21 cellular contexts compared by ENCODE assay signal in the genomic region with DNA sequence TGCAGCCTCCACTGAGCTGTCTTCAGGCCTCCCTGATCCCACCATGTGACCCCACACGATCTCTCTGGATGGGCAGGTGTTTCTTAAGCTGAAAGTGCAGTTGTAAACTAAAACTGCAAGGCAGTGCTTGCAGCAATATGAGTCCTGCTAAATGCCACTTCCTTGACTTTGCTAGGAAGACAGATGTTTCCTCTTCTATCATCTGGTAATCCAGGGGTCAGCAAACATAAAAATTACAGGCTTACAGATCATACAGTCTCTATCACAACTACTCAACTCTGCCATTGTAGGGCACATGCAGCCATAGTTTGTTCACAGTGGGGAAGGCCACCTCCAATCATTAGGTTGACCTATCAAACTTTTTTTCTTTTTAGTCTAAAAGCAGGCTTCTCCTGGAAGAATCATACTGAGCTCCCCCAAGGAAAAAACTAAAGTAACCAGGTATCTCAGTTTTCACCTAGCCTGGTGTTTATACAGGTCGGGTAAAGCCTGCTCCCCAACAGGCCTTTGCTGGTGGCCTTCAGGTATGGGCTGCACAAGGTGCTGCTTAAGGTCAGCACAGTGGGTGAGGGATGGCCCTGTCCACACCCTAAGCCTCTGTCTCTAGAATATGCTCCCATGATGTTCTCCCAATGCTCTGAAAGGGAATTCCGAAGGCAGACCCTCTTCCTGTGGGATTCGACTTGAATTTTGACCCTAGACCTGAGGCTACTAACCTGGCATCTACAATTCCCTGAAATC. TPM values are rescaled to one million over a fixed set of nuclear protein-coding genes. Genes with fewer than 3 reads are reported as not detected.
"Had no signal": no experiment of that assay in that cellular context is flagged by ENCODE, and none has a peak within 500 bp of the region (broad histone marks: within the 10 kb centered on the region; RNA-seq: fewer than 3 reads in every experiment).

No MANE protein-coding gene starts in this region.

- H3K4me3 ChIP-seq: gastrocnemius medialis, heart right ventricle, lower lobe of right lung, right atrium auricular region, thyroid gland had no signal

- H3K9me3 ChIP-seq: gastrocnemius medialis, heart right ventricle, lower lobe of right lung, right atrium auricular region, thyroid gland had no signal

- DNase-seq: activated B cell treated with CpG ODN at 0.5 μM for 24 hours; activated CD4-positive, alpha-beta memory T cell treated with anti-CD3 and anti-CD28 coated beads, Interleukin-2, amount 10 ng/mL, durations not matched to agents 7 days and 5 days; activated CD4-positive, alpha-beta T cell treated with anti-CD3 and anti-CD28 coated beads for 48 hours; activated CD8-positive, alpha-beta memory T cell treated with anti-CD3 and anti-CD28 coated beads, Interleukin-2, amount 10 ng/mL, durations not matched to agents 7 days and 5 days; activated naive CD4-positive, alpha-beta T cell; activated naive CD8-positive, alpha-beta T cell treated with anti-CD3 and anti-CD28 coated beads for 36 hours; amniotic stem cell; gastrocnemius medialis; heart right ventricle; immature natural killer cell; left cardiac atrium; lower lobe of right lung; midbrain; occipital lobe; stimulated activated CD4-positive, alpha-beta T cell treated with anti-CD3 and anti-CD28 coated beads, Interleukin-2, amount 100 ng/mL, for 24 hours; stimulated activated naive CD4-positive, alpha-beta T cell treated with Interleukin-2 at 50 U/mL for 16 hours; thyroid gland had no signal

- H3K27me3 ChIP-seq: gastrocnemius medialis, right atrium auricular region, thyroid gland had no signal

- H3K27ac ChIP-seq: gastrocnemius medialis, heart right ventricle, lower lobe of right lung, right atrium auricular region, thyroid gland had no signal

- FAIRE-seq: endometrium, urothelium cell line had no signal

- H3K36me3 ChIP-seq: gastrocnemius medialis, heart right ventricle, lower lobe of right lung, right atrium auricular region, thyroid gland had no signal

- H3K4me1 ChIP-seq: gastrocnemius medialis, right atrium auricular region had no signal

RNA-seq across cellular contexts. Expression of a gene that starts 10.8 kb away (rescaled TPM):
- total RNA-seq: activated B cell treated with CpG ODN at 0.5 μM for 24 hours; activated CD4-positive, alpha-beta memory T cell treated with anti-CD3 and anti-CD28 coated beads, Interleukin-2, amount 10 ng/mL, durations not matched to agents 7 days and 5 days; activated CD8-positive, alpha-beta memory T cell treated with anti-CD3 and anti-CD28 coated beads, Interleukin-2, amount 10 ng/mL, durations not matched to agents 7 days and 5 days; activated naive CD8-positive, alpha-beta T cell treated with anti-CD3 and anti-CD28 coated beads for 36 hours; gastrocnemius medialis had no signal
- polyA plus RNA-seq: neural cell had no signal
